In the genomic region with DNA sequence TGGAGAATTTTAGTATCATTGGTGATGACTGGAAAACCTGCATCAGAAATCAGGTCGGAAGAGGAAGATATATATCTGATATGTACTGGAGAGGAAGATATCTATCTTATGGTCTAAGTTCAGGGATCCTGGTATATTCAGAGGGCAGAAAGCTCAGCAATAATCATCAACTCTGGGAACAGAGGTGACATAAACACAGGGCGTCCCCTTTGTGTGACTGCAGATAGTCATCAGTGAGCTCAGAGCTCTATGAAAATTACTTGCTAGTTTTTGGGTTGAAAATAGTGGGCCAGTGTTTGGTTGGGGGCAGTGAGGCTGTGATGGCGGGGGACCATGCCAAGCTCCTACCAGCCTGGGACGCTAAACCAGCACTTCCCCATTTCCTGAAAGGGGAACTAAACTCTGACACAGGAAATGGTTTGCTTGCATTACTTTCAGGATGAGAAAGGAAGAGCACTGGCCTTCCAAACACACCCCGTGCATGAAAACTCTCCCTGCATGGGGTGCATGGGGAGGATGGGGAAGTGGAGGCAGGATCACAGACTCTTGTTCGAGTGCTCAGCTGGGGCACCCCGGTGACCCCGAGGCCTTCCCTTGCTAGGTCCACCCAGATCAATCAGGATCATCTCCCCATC, we compare ENCODE assay signal across 10 cellular contexts. TPM values are rescaled to one million over a fixed set of nuclear protein-coding genes. Genes with fewer than 3 reads are reported as not detected.
DNase-seq lines count a peak whose midpoint lies in the region; ATAC-seq and TF ChIP-seq lines count a peak whose summit lies in the region.
"Had no signal": no experiment of that assay in that cellular context is flagged by ENCODE, and none has a peak within 500 bp of the region (broad histone marks: within the 10 kb centered on the region; RNA-seq: fewer than 3 reads in every experiment).

No MANE protein-coding gene starts in this region.

- peak overlapping the region; percentile 78 for H3K27ac Mint-ChIP-seq in activated CD8-positive, alpha-beta T cell treated with anti-CD3 and anti-CD28 coated beads for 36 hours
- H3K27ac Mint-ChIP-seq in naive thymus-derived CD4-positive, alpha-beta T cell, result peak overlapping the region in 8 of 9 donors; percentile 6 to 77 (median 54)
- H3K27ac Mint-ChIP-seq: WTC11 had no signal

- no peaks in the 10 kb centered on the region for H3K27me3 ChIP-seq in naive thymus-derived CD4-positive, alpha-beta T cell (ENCODE audit: control insufficient read depth in 2 of 2, insufficient read depth in 2 of 2, low read length in 2 of 2)
- no peaks in the 10 kb centered on the region for H3K27me3 ChIP-seq in MG63
- H3K27me3 ChIP-seq: foreskin keratinocyte had no signal

- ATAC-seq in GM18868 (IDR thresholded peaks at IDR 0.05; ENCODE audit: unreplicated experiment), result peak; percentile 65
- ATAC-seq in HG03342 (IDR thresholded peaks at IDR 0.05; ENCODE audit: unreplicated experiment), result peak; percentile 48
- peak; percentile 48 for ATAC-seq in activated CD8-positive, alpha-beta T cell treated with anti-CD3 and anti-CD28 coated beads for 36 hours
- peak; percentile 70 for ATAC-seq in naive thymus-derived CD4-positive, alpha-beta T cell
- no peak for ATAC-seq in HG03196 (IDR thresholded peaks at IDR 0.05; ENCODE audit: unreplicated experiment)
- ATAC-seq: foreskin keratinocyte had no signal

- H3K27me3 Mint-ChIP-seq in activated CD8-positive, alpha-beta T cell treated with anti-CD3 and anti-CD28 coated beads for 36 hours, result no peaks in the 10 kb centered on the region
- H3K27me3 Mint-ChIP-seq in naive thymus-derived CD4-positive, alpha-beta T cell, result no peaks in the 10 kb centered on the region

- H3K27ac ChIP-seq in naive thymus-derived CD4-positive, alpha-beta T cell (ENCODE audit: low read depth, low read length), result no peak overlapping the region
- H3K27ac ChIP-seq: foreskin keratinocyte had no signal

- H3K36me3 Mint-ChIP-seq in activated CD8-positive, alpha-beta T cell treated with anti-CD3 and anti-CD28 coated beads for 36 hours (ENCODE audit: low read depth), result peaks cover 9% of the 10 kb centered on the region
- H3K36me3 Mint-ChIP-seq in naive thymus-derived CD4-positive, alpha-beta T cell, result peaks cover 6 to 47% (median 13%) of the 10 kb centered on the region in 5 donors

- POLR2A ChIA-PET in activated CD8-positive, alpha-beta T cell treated with anti-CD3 and anti-CD28 coated beads for 36 hours (lab: Charles Lee), result interaction anchor here (0.9 to 1.1 kb wide), 3 partner anchors 10 to 380 kb away, joined by 3 read pairs; no protein-coding TSS in a partner anchor
- POLR2A ChIA-PET in naive thymus-derived CD4-positive, alpha-beta T cell (lab: Charles Lee), result interaction anchor here (0.7 to 1.0 kb wide), 4 partner anchors 13 to 426 kb away, joined by 3 to 5 read pairs (median 3); no protein-coding TSS in a partner anchor

- TF ChIP-seq CTCF in activated CD8-positive, alpha-beta T cell treated with anti-CD3 and anti-CD28 coated beads for 36 hours (IDR thresholded peaks at IDR 0.05), result no peak

- H3K4me1 ChIP-seq in naive thymus-derived CD4-positive, alpha-beta T cell (ENCODE audit: control insufficient read depth in 2 of 2, insufficient read depth in 2 of 2, low read length in 2 of 2), result peaks cover 8 to 10% of the 10 kb centered on the region in 2 donors

- no peak overlapping the region for H3K4me3 ChIP-seq in naive thymus-derived CD4-positive, alpha-beta T cell (ENCODE audit: low read length)
- H3K4me3 ChIP-seq in MG63, result no peak overlapping the region

- DNase-seq in activated CD8-positive, alpha-beta T cell treated with anti-CD3 and anti-CD28 coated beads for 36 hours, result no peak
- no peak for DNase-seq in naive thymus-derived CD4-positive, alpha-beta T cell
- DNase-seq in glomerular visceral epithelial cell (ENCODE audit: extremely low spot score) (no peak), MG63 (no peak)
- DNase-seq: foreskin keratinocyte had no signal

- peaks cover 35% of the 10 kb centered on the region for H3K4me1 Mint-ChIP-seq in activated CD8-positive, alpha-beta T cell treated with anti-CD3 and anti-CD28 coated beads for 36 hours (ENCODE audit: low read depth)
- H3K4me1 Mint-ChIP-seq in naive thymus-derived CD4-positive, alpha-beta T cell, result peaks cover 22 to 40% (median 31%) of the 10 kb centered on the region in 7 donors

- CTCF ChIA-PET in activated CD8-positive, alpha-beta T cell treated with anti-CD3 and anti-CD28 coated beads for 36 hours (lab: Charles Lee), result interaction anchor here (0.9 to 1.8 kb wide), 9 partner anchors 9 to 42 kb away, joined by 3 to 7 read pairs (median 4); no protein-coding TSS in a partner anchor
- CTCF ChIA-PET in naive thymus-derived CD4-positive, alpha-beta T cell (lab: Charles Lee), result interaction anchor here (1.0 to 1.6 kb wide), 4 partner anchors 10 to 643 kb away, joined by 3 to 4 read pairs (median 3); a partner anchor contains a TSS

- intact Hi-C loops in activated CD8-positive, alpha-beta T cell treated with anti-CD3 and anti-CD28 coated beads for 36 hours (cut with micrococcal nuclease), result no loop called here
- intact Hi-C loops in naive thymus-derived CD4-positive, alpha-beta T cell (cut with micrococcal nuclease), result no loop called here

- no peaks in the 10 kb centered on the region for H3K36me3 ChIP-seq in naive thymus-derived CD4-positive, alpha-beta T cell (ENCODE audit: control insufficient read depth in 2 of 3, insufficient read depth in 3 of 3, low read length in 3 of 3)
- no peaks in the 10 kb centered on the region for H3K36me3 ChIP-seq in MG63

- peaks cover 14% of the 10 kb centered on the region for H3K9me3 Mint-ChIP-seq in activated CD8-positive, alpha-beta T cell treated with anti-CD3 and anti-CD28 coated beads for 36 hours
- H3K9me3 Mint-ChIP-seq in naive thymus-derived CD4-positive, alpha-beta T cell, result peaks cover 5 to 19% (median 16%) of the 10 kb centered on the region in 11 donors

- peaks cover 0 to 7% (median 1%) of the 10 kb centered on the region in 3 experiments for H3K9me3 ChIP-seq in naive thymus-derived CD4-positive, alpha-beta T cell (ENCODE audit: control insufficient read depth in 2 of 3, low read length in 3 of 3)
- H3K9me3 ChIP-seq in MG63, result no peaks in the 10 kb centered on the region

- peak overlapping the region; percentile 0 for H3K4me3 Mint-ChIP-seq in activated CD8-positive, alpha-beta T cell treated with anti-CD3 and anti-CD28 coated beads for 36 hours
- H3K4me3 Mint-ChIP-seq in naive thymus-derived CD4-positive, alpha-beta T cell, result peak overlapping the region in 7 of 10 donors; percentile 15 to 74 (median 27)
- H3K4me3 Mint-ChIP-seq: WTC11 had no signal

RNA-seq across cellular contexts. Expression of a gene that starts 15.8 kb away (rescaled TPM):
- total RNA-seq in activated CD8-positive, alpha-beta T cell treated with anti-CD3 and anti-CD28 coated beads for 36 hours, result 1 to 10 TPM; 1.1 to 1.6 TPM
- total RNA-seq in naive thymus-derived CD4-positive, alpha-beta T cell, result 10 to 100 TPM in 2 of 5 experiments, 1 to 10 TPM in 1, under 1 TPM in 2; 0.49 to 40.5 (median 4.8) TPM
- under 1 TPM; 0.06 TPM for polyA plus RNA-seq in naive thymus-derived CD4-positive, alpha-beta T cell
- not detected in 2 replicates for total RNA-seq in MG63 (2014; rRNA removed; shearing (Covaris generic); ENCODE audit: low replicate concordance)

RNA-seq across cellular contexts. Expression of a gene that starts 28.1 kb away (rescaled TPM):
- total RNA-seq in activated CD8-positive, alpha-beta T cell treated with anti-CD3 and anti-CD28 coated beads for 36 hours, result 10 to 100 TPM; 24.6 to 25.0 TPM
- total RNA-seq in naive thymus-derived CD4-positive, alpha-beta T cell, result 10 to 100 TPM; 32.4 to 94.9 (median 70.8) TPM
- 10 to 100 TPM; 62.6 to 96.1 TPM for polyA plus RNA-seq in naive thymus-derived CD4-positive, alpha-beta T cell
- total RNA-seq in MG63 (2014; rRNA removed; shearing (Covaris generic); ENCODE audit: low replicate concordance), result not detected in 2 replicates
- total RNA-seq: bronchial epithelial cell, foreskin keratinocyte, WTC11 had no signal
- polyA plus RNA-seq: foreskin keratinocyte had no signal

RNA-seq across cellular contexts. Expression of a gene that starts 32.7 kb away (rescaled TPM):
- 10 to 100 TPM; 86.4 to 94.4 TPM for total RNA-seq in activated CD8-positive, alpha-beta T cell treated with anti-CD3 and anti-CD28 coated beads for 36 hours
- 100 to 1,000 TPM; 259 to 393 (median 336) TPM for total RNA-seq in naive thymus-derived CD4-positive, alpha-beta T cell
- 100 to 1,000 TPM; 170 to 224 TPM for polyA plus RNA-seq in naive thymus-derived CD4-positive, alpha-beta T cell
- total RNA-seq in MG63 (2014; rRNA removed; shearing (Covaris generic); ENCODE audit: low replicate concordance), result 8.3 and 33.8 TPM in 2 replicates

Comparison
In these comparisons a context has a peak if more than half of its experiments do, and no peak if none do; other contexts are left out.
1. RNA of a gene that starts 28.1 kb away (total RNA-seq): 32.4 to 94.9 TPM in naive thymus-derived CD4-positive, alpha-beta T cell and 24.6 to 25.0 TPM in activated CD8-positive, alpha-beta T cell treated with anti-CD3 and anti-CD28 coated beads for 36 hours; not detected in MG63; every median in the first group is over 10 times any median in the second.